15 cellular contexts compared by ENCODE assay signal in the genomic region with DNA sequence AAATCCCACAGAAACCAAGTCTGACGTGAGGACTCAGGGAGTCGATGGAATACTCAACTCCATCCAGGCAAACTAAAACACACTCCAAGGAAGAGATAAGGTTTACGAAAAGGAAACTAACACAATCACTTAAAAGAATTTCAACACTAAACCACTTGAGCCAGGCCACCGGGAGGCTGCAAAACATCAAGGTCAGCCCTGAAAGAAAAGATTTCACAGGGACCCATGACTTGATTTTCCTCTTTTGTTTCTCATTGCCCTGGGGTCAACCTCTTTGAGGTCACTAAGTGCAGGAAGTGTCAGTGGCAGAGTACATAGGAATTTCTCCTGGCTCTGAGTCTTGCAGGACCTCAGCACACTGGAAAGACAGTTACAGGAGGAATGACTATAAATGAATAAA.
DNase-seq lines count a peak whose midpoint lies in the region; ATAC-seq, FAIRE-seq and TF ChIP-seq lines count a peak whose summit lies in the region.
"Had no signal": no experiment of that assay in that cellular context is flagged by ENCODE, and none has a peak within 500 bp of the region (broad histone marks: within the 10 kb centered on the region; RNA-seq: fewer than 3 reads in every experiment).

No MANE protein-coding gene starts in this region.

- H3K4me3 Mint-ChIP-seq in activated CD8-positive, alpha-beta T cell treated with anti-CD3 and anti-CD28 coated beads, Interleukin-2, amount 10 ng/mL, durations not matched to agents 7 days and 5 days: no peak overlapping the region
- H3K4me3 Mint-ChIP-seq: CD8-positive, alpha-beta T cell; stimulated activated naive CD8-positive, alpha-beta T cell treated with anti-CD3 and anti-CD28 coated beads, Interleukin-15, Interleukin-2, amounts not matched to agents 100 ng/mL and 50 ng/mL, for 24 hours; T-helper 1 cell treated with Interleukin-12 subunit alpha and Interleukin-12 subunit beta and Interleukin-4 antibody, amounts not matched to agents 30 μg/mL and 1 μg/mL, for 36 hours had no signal

- no peaks in the 10 kb centered on the region for H3K9me1 ChIP-seq in endothelial cell of umbilical vein (replicated peaks; ENCODE audit: control insufficient read depth, extremely low read depth, insufficient read depth, low read length)

- WGBS in right lobe of liver (ENCODE audit: insufficient coverage, low coverage, low lambda C conversion rate, missing lambda C conversion rate): 8% methylated on average over 4 of the region's 4 CpGs

- peak overlapping the region; percentile 41 for H3K4me2 ChIP-seq in endothelial cell of umbilical vein (ENCODE audit: insufficient read depth, low read length)

- POLR2A ChIA-PET in endothelial cell of umbilical vein (lab: Charles Lee): no interaction called here
- POLR2A ChIA-PET in activated CD8-positive, alpha-beta T cell treated with anti-CD3 and anti-CD28 coated beads, Interleukin-2, amount 10 ng/mL, durations not matched to agents 7 days and 5 days (lab: Charles Lee): no interaction called here

- H3K36me3 ChIP-seq in endothelial cell of umbilical vein (ENCODE audit: control insufficient read depth in 2 of 2, extremely low read depth in 1 of 2, insufficient read depth in 2 of 2, low read length in 2 of 2) (no peaks in the 10 kb centered on the region), right lobe of liver (no peaks in the 10 kb centered on the region), stomach smooth muscle (ENCODE audit: control insufficient read depth in 2 of 2, insufficient read depth in 2 of 2, low read length in 2 of 2) (no peaks in the 10 kb centered on the region)

- TF ChIP-seq POLR2A in endothelial cell of umbilical vein (IDR thresholded peaks at IDR 0.05; ENCODE audit: low read depth, low read length) (no peak), right lobe of liver (IDR thresholded peaks at IDR 0.05) (no peak)

- H3K4me3 ChIP-seq in endothelial cell of umbilical vein (replicated peaks in 1 of 3; ENCODE audit: insufficient read depth in 1 of 3, low read depth in 1 of 3, low read length in 3 of 3) (peak overlapping the region in 1 of 3 experiments; percentile 16), right lobe of liver (no peak overlapping the region), stomach smooth muscle (ENCODE audit: low read length in 2 of 2) (peak overlapping the region in 1 of 2 donors; percentile 17)

- DNase-seq in MV-4-11 (lab: John Stamatoyannopoulos, UW) (peak; percentile 22), endothelial cell of umbilical vein (ENCODE audit: low read depth, low spot score) (peak; percentile 92), right lobe of liver (no peak), HK-2 (ENCODE audit: unreplicated experiment) (no peak), inferior parietal cortex (ENCODE audit: extremely low spot score) (no peak), CD1c-positive myeloid dendritic cell (ENCODE audit: extremely low spot score) (no peak)
- DNase-seq in activated CD8-positive, alpha-beta T cell treated with anti-CD3 and anti-CD28 coated beads, Interleukin-2, amount 10 ng/mL, durations not matched to agents 7 days and 5 days: no peak
- DNase-seq: CD8-positive, alpha-beta T cell; foreskin melanocyte; NCI-H1105 had no signal

- H3K36me3 Mint-ChIP-seq in activated CD8-positive, alpha-beta T cell treated with anti-CD3 and anti-CD28 coated beads, Interleukin-2, amount 10 ng/mL, durations not matched to agents 7 days and 5 days (ENCODE audit: low read depth): peaks cover 2% of the 10 kb centered on the region
- H3K36me3 Mint-ChIP-seq: CD8-positive, alpha-beta T cell had no signal

- ATAC-seq in right lobe of liver: peak; percentile 70 to 88 (median 86)
- no peak for ATAC-seq in activated CD8-positive, alpha-beta T cell treated with anti-CD3 and anti-CD28 coated beads, Interleukin-2, amount 10 ng/mL, durations not matched to agents 7 days and 5 days
- ATAC-seq: CD8-positive, alpha-beta T cell had no signal

- no peaks in the 10 kb centered on the region for H3K9me3 ChIP-seq in endothelial cell of umbilical vein (replicated peaks; ENCODE audit: control insufficient read depth, insufficient read depth, low read length)
- H3K9me3 ChIP-seq in right lobe of liver: no peaks in the 10 kb centered on the region
- H3K9me3 ChIP-seq in stomach smooth muscle (ENCODE audit: control insufficient read depth in 2 of 2, low read length in 2 of 2): no peaks in the 10 kb centered on the region

- intact Hi-C loops in endothelial cell of umbilical vein (cut with micrococcal nuclease) (no loop called here), right lobe of liver (cut with DNase I) (no loop called here)

- peaks cover 18% of the 10 kb centered on the region for H3K4me1 Mint-ChIP-seq in activated CD8-positive, alpha-beta T cell treated with anti-CD3 and anti-CD28 coated beads, Interleukin-2, amount 10 ng/mL, durations not matched to agents 7 days and 5 days (ENCODE audit: low read depth)

- H3K27ac ChIP-seq in endothelial cell of umbilical vein (ENCODE audit: insufficient read depth, low read depth, low read length) (peak overlapping the region; percentile 50), right lobe of liver (peak overlapping the region in 2 of 3 donors; percentile 31 to 33), stomach smooth muscle (ENCODE audit: low read length) (peak overlapping the region; percentile 73)
- H3K27ac ChIP-seq: HL-60 had no signal

- H3K4me1 ChIP-seq in endothelial cell of umbilical vein (ENCODE audit: control insufficient read depth, extremely low read depth, insufficient read depth, low read length) (peaks cover 33% of the 10 kb centered on the region), right lobe of liver (no peaks in the 10 kb centered on the region), stomach smooth muscle (ENCODE audit: control insufficient read depth, insufficient read depth, low read length) (peaks cover 9% of the 10 kb centered on the region)

- no peaks in the 10 kb centered on the region for H3K27me3 Mint-ChIP-seq in activated CD8-positive, alpha-beta T cell treated with anti-CD3 and anti-CD28 coated beads, Interleukin-2, amount 10 ng/mL, durations not matched to agents 7 days and 5 days (ENCODE audit: low read depth)
- H3K27me3 Mint-ChIP-seq: stimulated activated naive CD8-positive, alpha-beta T cell treated with anti-CD3 and anti-CD28 coated beads, Interleukin-15, Interleukin-2, amounts not matched to agents 100 ng/mL and 50 ng/mL, for 24 hours had no signal

- TF ChIP-seq CTCF in endothelial cell of umbilical vein (IDR thresholded peaks at IDR 0.05; ENCODE audit: extremely low read depth in 1 of 2, insufficient read depth in 1 of 2, low read depth in 1 of 2, low read length in 2 of 2): no peak
- no peak for TF ChIP-seq CTCF in right lobe of liver (IDR thresholded peaks at IDR 0.05)

- H3K27me3 ChIP-seq in endothelial cell of umbilical vein (ENCODE audit: control insufficient read depth in 2 of 2, insufficient read depth in 2 of 2, low read length in 2 of 2) (no peaks in the 10 kb centered on the region), right lobe of liver (no peaks in the 10 kb centered on the region), stomach smooth muscle (ENCODE audit: control insufficient read depth in 1 of 2, insufficient read depth in 2 of 2, low read length in 2 of 2) (no peaks in the 10 kb centered on the region)

- H3K79me2 ChIP-seq in endothelial cell of umbilical vein (ENCODE audit: control insufficient read depth, insufficient read depth, low read length): no peaks in the 10 kb centered on the region

- no peak overlapping the region for H3K27ac Mint-ChIP-seq in activated CD8-positive, alpha-beta T cell treated with anti-CD3 and anti-CD28 coated beads, Interleukin-2, amount 10 ng/mL, durations not matched to agents 7 days and 5 days
- H3K27ac Mint-ChIP-seq: CD8-positive, alpha-beta T cell; stimulated activated naive CD8-positive, alpha-beta T cell treated with anti-CD3 and anti-CD28 coated beads, Interleukin-15, Interleukin-2, amounts not matched to agents 100 ng/mL and 50 ng/mL, for 24 hours; T-helper 1 cell treated with Interleukin-12 subunit alpha and Interleukin-12 subunit beta and Interleukin-4 antibody, amounts not matched to agents 30 μg/mL and 1 μg/mL, for 36 hours had no signal

- CTCF ChIA-PET in endothelial cell of umbilical vein (lab: Charles Lee): interaction anchor here (1.4 kb wide), 1 partner anchor 63 kb away, joined by 3 read pairs; no protein-coding TSS in a partner anchor
- CTCF ChIA-PET in activated CD8-positive, alpha-beta T cell treated with anti-CD3 and anti-CD28 coated beads, Interleukin-2, amount 10 ng/mL, durations not matched to agents 7 days and 5 days (lab: Charles Lee): no interaction called here

- FAIRE-seq in endothelial cell of umbilical vein (lab: Jason Lieb, UNC): peak; percentile 77
- FAIRE-seq: GM19239 had no signal

- H3K9ac ChIP-seq in endothelial cell of umbilical vein (replicated peaks; ENCODE audit: extremely low read depth, insufficient read depth, low read length) (peak overlapping the region; percentile 28), stomach smooth muscle (ENCODE audit: low read length in 2 of 2) (peak overlapping the region in 1 of 2 donors; percentile 1)

- peak overlapping the region; percentile 35 for H2AFZ ChIP-seq in endothelial cell of umbilical vein (ENCODE audit: low read depth, low read length)

- H3K9me3 Mint-ChIP-seq in activated CD8-positive, alpha-beta T cell treated with anti-CD3 and anti-CD28 coated beads, Interleukin-2, amount 10 ng/mL, durations not matched to agents 7 days and 5 days (ENCODE audit: insufficient read depth): no peaks in the 10 kb centered on the region
- H3K9me3 Mint-ChIP-seq: CD8-positive, alpha-beta T cell had no signal

- no TSS peak for BruUV-seq in endothelial cell of umbilical vein (replicated peaks; lab: Mats Ljungman, UMichigan)

- H4K20me1 ChIP-seq in endothelial cell of umbilical vein (replicated peaks; ENCODE audit: control insufficient read depth, extremely low read depth, insufficient read depth, low read length): no peaks in the 10 kb centered on the region

- dilution Hi-C loops in endothelial cell of umbilical vein (cut with MboI; ENCODE audit: extremely low pct_ligation_motif_present, low sequenced_read_pairs): no loop called here

TF ChIP-seq in endothelial cell of umbilical vein, 7 proteins besides CTCF, POLR2A, EP300 and RAD21:
- TF ChIP-seq JUN (IDR thresholded peaks at IDR 0.05; ENCODE audit: borderline replicate concordance, insufficient read depth, insufficient read length, low read depth) (peak; percentile 37), FOS (IDR thresholded peaks at IDR 0.05; ENCODE audit: borderline replicate concordance, insufficient read depth, low read length) (no peak), MYC (IDR thresholded peaks at IDR 0.05; ENCODE audit: low read depth, low read length) (no peak), GATA2 (IDR thresholded peaks at IDR 0.05; ENCODE audit: insufficient read depth, insufficient read length, low read depth, low read length) (peak; percentile 63), EZH2 (IDR thresholded peaks at IDR 0.05; ENCODE audit: borderline replicate concordance, low read depth, low read length, severe bottlenecking) (no peak), POLR2AphosphoS5 (IDR thresholded peaks at IDR 0.05; ENCODE audit: insufficient read depth, low read depth, low read length) (no peak)

Comparison
In these comparisons a context has a peak if more than half of its experiments do, and no peak if none do; other contexts are left out.
1. DNase-seq: peak in MV-4-11 (single experiment) and endothelial cell of umbilical vein (single experiment); none in right lobe of liver (0 of 3), HK-2 (single experiment), inferior parietal cortex (single experiment), activated CD8-positive, alpha-beta T cell treated with anti-CD3 and anti-CD28 coated beads, Interleukin-2, amount 10 ng/mL, durations not matched to agents 7 days and 5 days (single experiment) and CD1c-positive myeloid dendritic cell (single experiment).
2. Peak in every context shown above with its lines, with median percentiles within 50 percentile points of each other: H3K27ac ChIP-seq.